ENCODE assay signal across 8 cellular contexts in the genomic region with DNA sequence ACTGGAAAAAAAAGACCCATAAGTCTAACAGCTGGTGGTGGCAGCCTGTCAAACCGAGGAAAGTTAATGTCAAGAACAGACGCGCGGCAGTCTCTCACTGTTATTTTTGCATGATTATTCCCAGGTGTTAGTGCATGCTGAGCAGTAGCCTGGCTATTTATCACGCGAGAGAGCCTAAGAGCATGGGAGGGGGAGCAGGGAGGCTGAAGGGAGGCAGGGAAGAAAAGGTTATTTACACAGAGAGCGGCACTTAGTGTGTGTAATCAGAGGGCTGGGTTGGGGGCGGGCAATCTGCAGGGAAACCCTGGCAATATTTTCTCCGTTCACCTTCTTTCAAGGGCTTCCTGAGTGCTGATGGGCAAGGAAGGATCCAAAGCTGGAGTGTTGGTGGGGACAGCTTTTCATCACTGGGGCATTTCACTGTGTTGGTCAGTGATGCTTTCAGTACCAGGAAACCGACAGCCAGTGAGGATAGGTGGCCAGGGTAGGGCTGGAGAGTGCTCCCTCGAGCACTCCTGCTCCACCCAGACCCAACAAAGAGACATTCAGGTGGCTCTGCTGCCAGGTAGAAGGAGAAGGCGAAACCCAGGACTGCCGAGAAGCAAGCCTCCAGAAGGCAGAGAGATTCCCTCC. TPM values are rescaled to one million over a fixed set of nuclear protein-coding genes. Genes with fewer than 3 reads are reported as not detected.
A peak's percentile ranks its signal among the peaks of the same experiment; 100 is the strongest.
DNase-seq lines count a peak whose midpoint lies in the region; ATAC-seq, FAIRE-seq and TF ChIP-seq lines count a peak whose summit lies in the region.

No MANE protein-coding gene starts in this region.

- no peak for TF ChIP-seq CTCF in AG09319 (IDR thresholded peaks at IDR 0.05; ENCODE audit: low read depth, low read length)
- TF ChIP-seq CTCF in HepG2 (CRISPR knock-in tag; IDR thresholded peaks at IDR 0.05): no peak

- H2AFZ ChIP-seq in HepG2 (ENCODE audit: low read length): no peak overlapping the region

- BruUV-seq in HepG2 (replicated peaks; lab: Mats Ljungman, UMichigan): no TSS peak

- in situ Hi-C loops in HepG2 (cut with HindIII; ENCODE audit: extremely low pct_ligation_motif_present, low pct_unique_long_range_greater_than_20kb): no loop called here

- no peak for TF ChIP-seq EP300 in HepG2 (IDR thresholded peaks at IDR 0.05; ENCODE audit: low read depth in 2 of 2, low read length in 2 of 2)
- no peak for TF ChIP-seq EP300 in HepG2 (CRISPR knock-in tag; IDR thresholded peaks at IDR 0.05; ENCODE audit: borderline replicate concordance)

- FAIRE-seq in HepG2 (lab: Jason Lieb, UNC): no peak

- H3K27ac ChIP-seq in HepG2 (ENCODE audit: extremely low read length, insufficient read depth, low read length): no peak overlapping the region

- ATAC-seq in HepG2: peak; percentile 66
- ATAC-seq in esophagus mucosa: no peak
- ATAC-seq in GM18519 (IDR thresholded peaks at IDR 0.05; ENCODE audit: low FRiP score, unreplicated experiment): no peak
- no peak for ATAC-seq in HG02885 (IDR thresholded peaks at IDR 0.05; ENCODE audit: poor library complexity, unreplicated experiment)

- H3K9ac ChIP-seq in HepG2 (ENCODE audit: insufficient read depth, low read depth, low read length): no peak overlapping the region

- no peaks in the 10 kb centered on the region for H3K36me3 ChIP-seq in HepG2 (replicated peaks in 1 of 2; ENCODE audit: control insufficient read depth in 1 of 2, insufficient read depth in 2 of 2, low read length in 2 of 2)

- H3K4me2 ChIP-seq in HepG2 (ENCODE audit: low read depth, low read length): peak overlapping the region; percentile 50

- H3K9me3 ChIP-seq in HepG2 (ENCODE audit: low read length): no peaks in the 10 kb centered on the region

- intact Hi-C loops in HepG2 (cut with micrococcal nuclease; ENCODE audit: unreplicated experiment): no loop called here

- CTCF ChIA-PET in HepG2 (lab: Yijun Ruan, JAX; ENCODE audit: low intra/inter-chr PET ratio, low total read pairs): no interaction called here

- peak overlapping the region in 1 of 3 experiments; percentile 24; a peak in 1 of 6 replicates for H3K4me3 ChIP-seq in HepG2 (replicated peaks in 1 of 3; ENCODE audit: insufficient read depth in 1 of 3, low read depth in 2 of 3, low read length in 3 of 3)

- H4K20me1 ChIP-seq in HepG2 (ENCODE audit: insufficient read depth, low read length): no peaks in the 10 kb centered on the region

- POLR2A ChIA-PET in HepG2 (lab: Yijun Ruan, JAX): no interaction called here

- DNase-seq in AG09319 (ENCODE audit: extremely low read depth, low read depth) (peak; percentile 51), NCI-H146 (lab: John Stamatoyannopoulos, UW) (peak; percentile 93), astrocyte of the hippocampus (ENCODE audit: low read depth, low spot score) (peak; percentile 30), HepG2 (ENCODE audit: low spot score) (peak; percentile 9), glomerular visceral epithelial cell (ENCODE audit: extremely low spot score) (no peak)

- no peak for TF ChIP-seq RAD21 in HepG2 (CRISPR knock-in tag; IDR thresholded peaks at IDR 0.05)

- H3K4me1 ChIP-seq in HepG2 (ENCODE audit: insufficient read depth, low read length): peaks cover 31% of the 10 kb centered on the region

- WGBS in HepG2 (ENCODE audit: low lambda C conversion rate): 5% methylated on average over 7 of the region's 13 CpGs

- no peak for TF ChIP-seq POLR2A in HepG2 (IDR thresholded peaks at IDR 0.05; ENCODE audit: insufficient read depth in 1 of 2, low read depth in 2 of 2, low read length in 2 of 2)

- no peaks in the 10 kb centered on the region; a peak in 1 of 5 replicates for H3K27me3 ChIP-seq in HepG2 (ENCODE audit: control insufficient read depth in 1 of 2, insufficient read depth in 2 of 2, low read length in 2 of 2)

- H3K79me2 ChIP-seq in HepG2 (ENCODE audit: insufficient read depth, low read length): no peaks in the 10 kb centered on the region

TF ChIP-seq in HepG2, 621 proteins besides CTCF, POLR2A, EP300 and RAD21:
- TF ChIP-seq, protein P1, sequence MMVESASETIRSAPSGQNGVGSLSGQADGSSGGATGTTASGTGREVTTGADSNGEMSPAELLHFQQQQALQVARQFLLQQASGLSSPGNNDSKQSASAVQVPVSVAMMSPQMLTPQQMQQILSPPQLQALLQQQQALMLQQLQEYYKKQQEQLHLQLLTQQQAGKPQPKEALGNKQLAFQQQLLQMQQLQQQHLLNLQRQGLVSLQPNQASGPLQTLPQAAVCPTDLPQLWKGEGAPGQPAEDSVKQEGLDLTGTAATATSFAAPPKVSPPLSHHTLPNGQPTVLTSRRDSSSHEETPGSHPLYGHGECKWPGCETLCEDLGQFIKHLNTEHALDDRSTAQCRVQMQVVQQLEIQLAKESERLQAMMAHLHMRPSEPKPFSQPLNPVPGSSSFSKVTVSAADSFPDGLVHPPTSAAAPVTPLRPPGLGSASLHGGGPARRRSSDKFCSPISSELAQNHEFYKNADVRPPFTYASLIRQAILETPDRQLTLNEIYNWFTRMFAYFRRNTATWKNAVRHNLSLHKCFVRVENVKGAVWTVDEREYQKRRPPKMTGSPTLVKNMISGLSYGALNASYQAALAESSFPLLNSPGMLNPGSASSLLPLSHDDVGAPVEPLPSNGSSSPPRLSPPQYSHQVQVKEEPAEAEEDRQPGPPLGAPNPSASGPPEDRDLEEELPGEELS (CRISPR knock-in tag; IDR thresholded peaks at IDR 0.05): peak; percentile 24; the same call in 1 of the 2 replicates
- TF ChIP-seq FOXA1 (IDR thresholded peaks at IDR 0.05) (no peak), FOXA1 (CRISPR knock-in tag; IDR thresholded peaks at IDR 0.05) (peak; percentile 34; the same call in 1 of the 2 replicates), SSRP1 (CRISPR knock-in tag; IDR thresholded peaks at IDR 0.05) (no peak), ZNF263 (CRISPR knock-in tag; IDR thresholded peaks at IDR 0.05) (peak; percentile 96)

RNA-seq across cellular contexts. Expression of a gene that starts 39.6 kb away (rescaled TPM):
- 0.83 and 0.91 TPM in 2 replicates for total RNA-seq in HepG2 (2016; rRNA removed; fragmentation: Illumina TruSeq; extraction: Trizol)
- total RNA-seq in HepG2 (2016; cell fraction: cytosol; rRNA removed; fragmentation: Illumina TruSeq; extraction: Trizol; ENCODE audit: low read depth): 1.4 and 2.0 TPM in 2 replicates
- total RNA-seq in HepG2 (2016; cell fraction: insoluble cytoplasmic fraction; rRNA removed; fragmentation: Illumina TruSeq; extraction: Trizol): 1.1 and 1.2 TPM in 2 replicates
- 0.62 and 0.77 TPM in 2 replicates for total RNA-seq in HepG2 (2016; cell fraction: membrane; rRNA removed; fragmentation: Illumina TruSeq; extraction: Trizol)
- 1.5 and 2.1 TPM in 2 replicates for total RNA-seq in HepG2 (2016; cell fraction: nucleus; rRNA removed; fragmentation: Illumina TruSeq; extraction: Trizol)
- 0.66 and 0.68 TPM in 2 replicates for polyA plus RNA-seq in HepG2 (2011; rRNA removed)
- polyA plus RNA-seq in HepG2 (2011; cell fraction: cytosol; rRNA removed): 0.28 and 0.31 TPM in 2 replicates
- polyA plus RNA-seq in HepG2 (2011; cell fraction: nucleus; rRNA removed): 0.59 and 0.93 TPM in 2 replicates
- polyA plus RNA-seq in HepG2 (2012): 1.4 and 1.5 TPM in 2 replicates
- polyA plus RNA-seq in HepG2 (2016; cell fraction: cytosol; fragmentation: Illumina TruSeq; extraction: Trizol; ENCODE audit: low read depth): 0.07 TPM in 2 replicates
- 0.53 and 0.63 TPM in 2 replicates for polyA plus RNA-seq in HepG2 (2016; cell fraction: insoluble cytoplasmic fraction; fragmentation: Illumina TruSeq; extraction: Trizol; ENCODE audit: low read depth)
- polyA plus RNA-seq in HepG2 (2016; cell fraction: membrane; fragmentation: Illumina TruSeq; extraction: Trizol; ENCODE audit: low read depth): 0.08 and 0.11 TPM in 2 replicates
- polyA plus RNA-seq in HepG2 (2016; cell fraction: nucleus; fragmentation: Illumina TruSeq; extraction: Trizol; ENCODE audit: insufficient read depth, low read depth): 1.4 TPM in 2 replicates
- 2.3 TPM in 1 of 2 replicates, not detected in the other for polyA minus RNA-seq in HepG2 (2011; rRNA and poly(A)+ RNA removed; ENCODE audit: low replicate concordance)
- 0.79 and 1.3 TPM in 2 replicates for polyA minus RNA-seq in HepG2 (2011; cell fraction: cytosol; rRNA and poly(A)+ RNA removed)
- polyA minus RNA-seq in HepG2 (2011; cell fraction: nucleus; rRNA and poly(A)+ RNA removed): 2.1 and 2.3 TPM in 2 replicates
- 6.7 TPM for total RNA-seq in esophagus mucosa
